Comparison of ENCODE assay signal across 8 cellular contexts in the genomic region with DNA sequence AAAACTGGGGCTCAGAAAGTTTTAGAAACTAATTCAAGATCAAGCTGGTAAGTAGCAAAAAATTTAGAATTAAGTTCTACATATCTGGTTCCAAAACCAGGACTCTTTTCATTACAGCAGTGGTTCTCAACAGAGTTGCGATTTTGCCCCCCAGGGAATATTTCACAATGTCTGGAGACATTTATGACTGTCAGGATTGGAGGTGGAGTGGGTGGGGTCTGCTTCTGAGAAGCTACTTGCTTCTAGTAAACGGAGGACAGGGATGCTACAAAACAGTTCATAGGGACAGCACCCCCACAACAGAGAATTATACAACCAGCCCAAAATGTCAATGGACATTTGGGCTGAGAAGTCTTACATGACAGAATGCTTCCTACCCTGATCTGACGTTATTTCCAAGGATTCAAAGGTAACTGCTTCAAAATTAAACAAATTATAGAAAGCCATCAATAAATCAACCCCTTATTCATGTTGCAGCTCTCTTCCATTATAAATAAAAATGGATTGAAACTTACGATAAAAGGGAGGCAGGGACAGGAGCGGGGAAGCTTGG. TPM values are rescaled to one million over a fixed set of nuclear protein-coding genes. Genes with fewer than 3 reads are reported as not detected.
A peak's percentile ranks its signal among the peaks of the same experiment; 100 is the strongest.
DNase-seq lines count a peak whose midpoint lies in the region; ATAC-seq and TF ChIP-seq lines count a peak whose summit lies in the region.

No MANE protein-coding gene starts in this region.

- no peak for TF ChIP-seq CTCF in osteoblast (IDR thresholded peaks at IDR 0.05; ENCODE audit: extremely low read depth, low read depth, low read length)

- H3K36me3 ChIP-seq in SJSA1: peaks cover 3% of the 10 kb centered on the region; the same call in 1 of the 2 replicates
- H3K36me3 ChIP-seq in esophagus (ENCODE audit: control insufficient read depth in 2 of 2, insufficient read depth in 2 of 2, low read length in 1 of 2): no peaks in the 10 kb centered on the region
- no peaks in the 10 kb centered on the region for H3K36me3 ChIP-seq in osteoblast (ENCODE audit: insufficient read depth, low read length)

- H3K27ac ChIP-seq in SJSA1: no peak overlapping the region
- H3K27ac ChIP-seq in esophagus (ENCODE audit: low read depth in 2 of 2, low read length in 1 of 2): peak overlapping the region; percentile 16 to 75
- peak overlapping the region; percentile 87 for H3K27ac ChIP-seq in osteoblast (ENCODE audit: low read depth, low read length)

- DNase-seq in SJSA1 (ENCODE audit: low read depth in 1 of 2, low spot score in 2 of 2) (no peak), osteoblast (ENCODE audit: insufficient read length, low spot score, missing footprints) (no peak), iPS-NIHi7 (ENCODE audit: extremely low spot score) (no peak), SW480 (ENCODE audit: low spot score) (no peak)

- ATAC-seq in GM18909 (IDR thresholded peaks at IDR 0.05; ENCODE audit: poor library complexity, unreplicated experiment): peak; percentile 1
- ATAC-seq in HG03469 (IDR thresholded peaks at IDR 0.05; ENCODE audit: unreplicated experiment): no peak
- no peak for ATAC-seq in GM19463 (IDR thresholded peaks at IDR 0.05; ENCODE audit: unreplicated experiment)

- H3K27me3 ChIP-seq in SJSA1 (replicated peaks) (no peaks in the 10 kb centered on the region), esophagus (ENCODE audit: control insufficient read depth in 1 of 2, insufficient read depth in 2 of 2, low read length in 2 of 2) (no peaks in the 10 kb centered on the region), osteoblast (ENCODE audit: insufficient read depth, low read length) (peaks cover 5% of the 10 kb centered on the region)

- peak overlapping the region; percentile 97 for H2AFZ ChIP-seq in osteoblast (ENCODE audit: low read length)

- peak overlapping the region; percentile 73 for H3K4me3 ChIP-seq in SJSA1
- H3K4me3 ChIP-seq in esophagus (ENCODE audit: low read depth in 1 of 2, low read length in 2 of 2): peak overlapping the region in 1 of 2 donors; percentile 61
- peak overlapping the region; percentile 91 for H3K4me3 ChIP-seq in osteoblast (ENCODE audit: insufficient read depth, low read length)

- H4K20me1 ChIP-seq in osteoblast (ENCODE audit: insufficient read depth, low read length): peaks cover 2% of the 10 kb centered on the region

- WGBS in esophagus, 2 donors: 5 to 6% methylated on average over 5 of the region's 5 CpGs

- H3K9me3 ChIP-seq in SJSA1 (replicated peaks) (no peaks in the 10 kb centered on the region), esophagus (ENCODE audit: control insufficient read depth in 2 of 2, insufficient read depth in 1 of 2, low read depth in 1 of 2, low read length in 1 of 2) (no peaks in the 10 kb centered on the region), osteoblast (ENCODE audit: low read depth, low read length) (no peaks in the 10 kb centered on the region)

- peaks cover 18% of the 10 kb centered on the region for H3K79me2 ChIP-seq in osteoblast (ENCODE audit: insufficient read depth, low read length)

- H3K4me1 ChIP-seq in SJSA1 (replicated peaks) (0 out of 2 replicates have a peak, but pooled peaks cover 7% of the 10 kb centered on the region), esophagus (ENCODE audit: control insufficient read depth in 2 of 2, insufficient read depth in 2 of 2, low read length in 1 of 2) (no peaks in the 10 kb centered on the region), osteoblast (ENCODE audit: insufficient read depth, low read length) (peaks cover 12% of the 10 kb centered on the region)

- H3K4me2 ChIP-seq in osteoblast (ENCODE audit: insufficient read depth, low read length): peak overlapping the region; percentile 90

RNA-seq across cellular contexts. Expression of a gene that starts 0.7 kb away (rescaled TPM):
- total RNA-seq in SJSA1 (2014; rRNA removed; shearing (Covaris generic)): 3.7 and 11.2 TPM in 2 replicates
- 1 to 10 TPM; 2.0 to 2.1 TPM for polyA plus RNA-seq in esophagus
- total RNA-seq in osteoblast: 21.4 and 29.2 TPM in 2 replicates
